ENCODE assay signal across 20 cellular contexts in genomic region chr13:80921556-80921955, GRCh38.
DNase-seq lines count a peak whose midpoint lies in the region; ATAC-seq and TF ChIP-seq lines count a peak whose summit lies in the region.
"Had no signal": no experiment of that assay in that cellular context is flagged by ENCODE, and none has a peak within 500 bp of the region (broad histone marks: within the 10 kb centered on the region; RNA-seq: fewer than 3 reads in every experiment).

No MANE protein-coding gene starts in this region.

- H3K9me3 Mint-ChIP-seq in MCF 10A (ENCODE audit: unreplicated experiment) (no peaks in the 10 kb centered on the region), CD14-positive monocyte (peaks cover 0 to 2% (median 0%) of the 10 kb centered on the region in 7 donors)
- H3K9me3 Mint-ChIP-seq: GM23338 had no signal

- no peak for TF ChIP-seq EP300 in tibial nerve (IDR thresholded peaks at IDR 0.05)

- H3K36me3 Mint-ChIP-seq in MCF 10A (ENCODE audit: insufficient read depth, unreplicated experiment) (no peaks in the 10 kb centered on the region), T-helper 17 cell (ENCODE audit: low read depth) (no peaks in the 10 kb centered on the region), CD14-positive monocyte (no peaks in the 10 kb centered on the region)

- CTCF ChIA-PET in MCF 10A (lab: Yijun Ruan, JAX) = no interaction called here

- ATAC-seq in T-helper 17 cell = no peak
- ATAC-seq: GM12878, GM23338 had no signal

- H3K4me3 Mint-ChIP-seq in MCF 10A (ENCODE audit: unreplicated experiment) (no peak overlapping the region), T-helper 17 cell (no peak overlapping the region), CD14-positive monocyte (no peak overlapping the region)
- H3K4me3 Mint-ChIP-seq: GM23338 had no signal

- H3K27me3 ChIP-seq in breast epithelium (no peaks in the 10 kb centered on the region), tibial nerve (no peaks in the 10 kb centered on the region)
- H3K27me3 ChIP-seq: BLaER1, SJCRH30 had no signal

- H3K4me1 ChIP-seq in breast epithelium = no peaks in the 10 kb centered on the region
- H3K4me1 ChIP-seq in tibial nerve = no peaks in the 10 kb centered on the region
- H3K4me1 ChIP-seq: BLaER1, SJCRH30 had no signal

- BruUV-seq in MCF 10A (replicated peaks; lab: Mats Ljungman, UMichigan) = no TSS peak

- H3K27ac Mint-ChIP-seq in MCF 10A (ENCODE audit: low read depth, unreplicated experiment) = no peak overlapping the region
- H3K27ac Mint-ChIP-seq in T-helper 17 cell = no peak overlapping the region
- H3K27ac Mint-ChIP-seq in CD14-positive monocyte = no peak overlapping the region
- H3K27ac Mint-ChIP-seq: GM23338 had no signal

- no peak overlapping the region for H3K27ac ChIP-seq in breast epithelium
- H3K27ac ChIP-seq in tibial nerve = no peak overlapping the region
- H3K27ac ChIP-seq: BLaER1, KMS-11, SJCRH30 had no signal

- DNase-seq in MCF 10A (ENCODE audit: unreplicated experiment) = peak; percentile 3
- no peak for DNase-seq in breast epithelium (ENCODE audit: low spot score in 2 of 2)
- DNase-seq in choroid plexus epithelial cell (ENCODE audit: low read depth) = peak; percentile 40
- peak; percentile 39 for DNase-seq in fibroblast of the conjunctiva (ENCODE audit: low read depth)
- DNase-seq in tibial nerve (ENCODE audit: low spot score in 2 of 2) = no peak
- no peak for DNase-seq in medulla oblongata (ENCODE audit: extremely low spot score)
- no peak for DNase-seq in T-helper 17 cell
- DNase-seq in CD14-positive monocyte (ENCODE audit: low spot score) = no peak
- DNase-seq: DMS79 treated with DMSO at 0.1 percent for 48 hours, NCI-H1417, NCI-H187 treated with DMSO at 0.1 percent for 48 hours, NCI-H446, NCI-H69, OCI-M1, RPMI8226, SJCRH30 had no signal

- 63 to 64% methylated on average over 2 of the region's 2 CpGs for WGBS in tibial nerve, 2 donors

- no peaks in the 10 kb centered on the region for H3K36me3 ChIP-seq in breast epithelium
- no peaks in the 10 kb centered on the region for H3K36me3 ChIP-seq in tibial nerve
- H3K36me3 ChIP-seq: BLaER1, SJCRH30 had no signal

- H3K27me3 Mint-ChIP-seq in MCF 10A (ENCODE audit: insufficient read depth, unreplicated experiment) (no peaks in the 10 kb centered on the region), T-helper 17 cell (no peaks in the 10 kb centered on the region), CD14-positive monocyte (ENCODE audit: low read depth in 3 of 3) (no peaks in the 10 kb centered on the region)

- POLR2A ChIA-PET in MCF 10A (lab: Yijun Ruan, JAX) = no interaction called here

- TF ChIP-seq POLR2A in breast epithelium (IDR thresholded peaks at IDR 0.05) (no peak), tibial nerve (IDR thresholded peaks at IDR 0.05) (no peak)

- intact Hi-C loops in MCF 10A (cut with micrococcal nuclease) (no loop called here), breast epithelium (cut with DNase I; ENCODE audit: low total_unique reads) (no loop called here), CD14-positive monocyte (cut with micrococcal nuclease) (no loop called here)

- no peak overlapping the region for H3K4me3 ChIP-seq in breast epithelium
- no peak overlapping the region for H3K4me3 ChIP-seq in choroid plexus epithelial cell (ENCODE audit: low read depth, low read length)
- H3K4me3 ChIP-seq in tibial nerve = no peak overlapping the region
- H3K4me3 ChIP-seq: BLaER1, GM12878, GM23338, SJCRH30 had no signal

- H3K4me1 Mint-ChIP-seq in MCF 10A (ENCODE audit: insufficient read depth, unreplicated experiment) = no peaks in the 10 kb centered on the region
- H3K4me1 Mint-ChIP-seq in T-helper 17 cell = no peaks in the 10 kb centered on the region
- no peaks in the 10 kb centered on the region for H3K4me1 Mint-ChIP-seq in CD14-positive monocyte
- H3K4me1 Mint-ChIP-seq: GM23338 had no signal

- TF ChIP-seq CTCF in MCF 10A (IDR thresholded peaks at IDR 0.05; ENCODE audit: unreplicated experiment) = no peak
- TF ChIP-seq CTCF in breast epithelium (IDR thresholded peaks at IDR 0.05) = no peak
- TF ChIP-seq CTCF in choroid plexus epithelial cell (conservative IDR thresholded peaks at IDR 0.05; ENCODE audit: low read depth, low read length) = no peak
- no peak for TF ChIP-seq CTCF in tibial nerve (IDR thresholded peaks at IDR 0.05)
- no peak for TF ChIP-seq CTCF in CD14-positive monocyte (IDR thresholded peaks at IDR 0.05)

- H3K9me3 ChIP-seq in breast epithelium (no peaks in the 10 kb centered on the region), tibial nerve (no peaks in the 10 kb centered on the region), T-helper 17 cell (ENCODE audit: control insufficient read depth, low read length, poor library complexity, severe bottlenecking) (no peaks in the 10 kb centered on the region)
- H3K9me3 ChIP-seq: BLaER1, SJCRH30 had no signal

Comparison
In these comparisons a context has a peak if more than half of its experiments do, and no peak if none do; other contexts are left out.
1. DNase-seq: peak in MCF 10A (single experiment), choroid plexus epithelial cell (single experiment) and fibroblast of the conjunctiva (single experiment); none in breast epithelium (0 of 2), tibial nerve (0 of 2), medulla oblongata (single experiment), T-helper 17 cell (0 of 3) and CD14-positive monocyte (single experiment).